ENCODE assay signal across 1 cellular context in the genomic region with DNA sequence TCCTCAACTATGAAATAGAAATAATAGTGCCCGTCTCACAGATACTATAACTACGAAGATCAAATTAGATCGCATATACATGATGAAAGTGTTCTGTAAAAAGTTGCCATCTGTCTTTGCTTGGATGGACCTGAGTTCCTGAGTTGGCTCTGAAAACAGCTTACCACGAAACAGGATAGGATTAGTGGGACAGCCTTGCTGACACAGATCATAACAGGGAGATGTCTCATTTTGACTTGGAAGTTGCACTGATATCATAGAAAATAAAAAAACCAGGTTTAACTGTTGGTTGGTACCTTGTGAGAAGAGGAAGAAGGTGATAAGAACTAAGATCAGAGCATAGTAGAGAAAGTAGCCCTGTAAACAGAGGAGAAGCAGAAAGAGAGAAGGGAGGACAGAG.
TF ChIP-seq lines count a peak whose summit lies in the region.

No MANE protein-coding gene starts in this region.

TF ChIP-seq in liver, 16 proteins besides CTCF, POLR2A, EP300 and RAD21 (continued from another document):
- TF ChIP-seq, protein P1, sequence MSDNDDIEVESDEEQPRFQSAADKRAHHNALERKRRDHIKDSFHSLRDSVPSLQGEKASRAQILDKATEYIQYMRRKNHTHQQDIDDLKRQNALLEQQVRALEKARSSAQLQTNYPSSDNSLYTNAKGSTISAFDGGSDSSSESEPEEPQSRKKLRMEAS (IDR thresholded peaks at IDR 0.05) = no peak
- TF ChIP-seq FOXA2 (IDR thresholded peaks at IDR 0.05) (no peak), HNF4G (IDR thresholded peaks at IDR 0.05) (no peak), EGR1 (IDR thresholded peaks at IDR 0.05; ENCODE audit: low read depth in 2 of 2) (no peak), GABPA (IDR thresholded peaks at IDR 0.05 in 1 of 2, conservative IDR thresholded peaks at IDR 0.05 in 1 of 2) (no peak), SP1 (IDR thresholded peaks at IDR 0.05) (no peak)
- TF ChIP-seq, protein P2, sequence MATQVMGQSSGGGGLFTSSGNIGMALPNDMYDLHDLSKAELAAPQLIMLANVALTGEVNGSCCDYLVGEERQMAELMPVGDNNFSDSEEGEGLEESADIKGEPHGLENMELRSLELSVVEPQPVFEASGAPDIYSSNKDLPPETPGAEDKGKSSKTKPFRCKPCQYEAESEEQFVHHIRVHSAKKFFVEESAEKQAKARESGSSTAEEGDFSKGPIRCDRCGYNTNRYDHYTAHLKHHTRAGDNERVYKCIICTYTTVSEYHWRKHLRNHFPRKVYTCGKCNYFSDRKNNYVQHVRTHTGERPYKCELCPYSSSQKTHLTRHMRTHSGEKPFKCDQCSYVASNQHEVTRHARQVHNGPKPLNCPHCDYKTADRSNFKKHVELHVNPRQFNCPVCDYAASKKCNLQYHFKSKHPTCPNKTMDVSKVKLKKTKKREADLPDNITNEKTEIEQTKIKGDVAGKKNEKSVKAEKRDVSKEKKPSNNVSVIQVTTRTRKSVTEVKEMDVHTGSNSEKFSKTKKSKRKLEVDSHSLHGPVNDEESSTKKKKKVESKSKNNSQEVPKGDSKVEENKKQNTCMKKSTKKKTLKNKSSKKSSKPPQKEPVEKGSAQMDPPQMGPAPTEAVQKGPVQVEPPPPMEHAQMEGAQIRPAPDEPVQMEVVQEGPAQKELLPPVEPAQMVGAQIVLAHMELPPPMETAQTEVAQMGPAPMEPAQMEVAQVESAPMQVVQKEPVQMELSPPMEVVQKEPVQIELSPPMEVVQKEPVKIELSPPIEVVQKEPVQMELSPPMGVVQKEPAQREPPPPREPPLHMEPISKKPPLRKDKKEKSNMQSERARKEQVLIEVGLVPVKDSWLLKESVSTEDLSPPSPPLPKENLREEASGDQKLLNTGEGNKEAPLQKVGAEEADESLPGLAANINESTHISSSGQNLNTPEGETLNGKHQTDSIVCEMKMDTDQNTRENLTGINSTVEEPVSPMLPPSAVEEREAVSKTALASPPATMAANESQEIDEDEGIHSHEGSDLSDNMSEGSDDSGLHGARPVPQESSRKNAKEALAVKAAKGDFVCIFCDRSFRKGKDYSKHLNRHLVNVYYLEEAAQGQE (IDR thresholded peaks at IDR 0.05) = no peak
- TF ChIP-seq, protein P3, sequence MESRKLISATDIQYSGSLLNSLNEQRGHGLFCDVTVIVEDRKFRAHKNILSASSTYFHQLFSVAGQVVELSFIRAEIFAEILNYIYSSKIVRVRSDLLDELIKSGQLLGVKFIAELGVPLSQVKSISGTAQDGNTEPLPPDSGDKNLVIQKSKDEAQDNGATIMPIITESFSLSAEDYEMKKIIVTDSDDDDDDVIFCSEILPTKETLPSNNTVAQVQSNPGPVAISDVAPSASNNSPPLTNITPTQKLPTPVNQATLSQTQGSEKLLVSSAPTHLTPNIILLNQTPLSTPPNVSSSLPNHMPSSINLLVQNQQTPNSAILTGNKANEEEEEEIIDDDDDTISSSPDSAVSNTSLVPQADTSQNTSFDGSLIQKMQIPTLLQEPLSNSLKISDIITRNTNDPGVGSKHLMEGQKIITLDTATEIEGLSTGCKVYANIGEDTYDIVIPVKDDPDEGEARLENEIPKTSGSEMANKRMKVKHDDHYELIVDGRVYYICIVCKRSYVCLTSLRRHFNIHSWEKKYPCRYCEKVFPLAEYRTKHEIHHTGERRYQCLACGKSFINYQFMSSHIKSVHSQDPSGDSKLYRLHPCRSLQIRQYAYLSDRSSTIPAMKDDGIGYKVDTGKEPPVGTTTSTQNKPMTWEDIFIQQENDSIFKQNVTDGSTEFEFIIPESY (IDR thresholded peaks at IDR 0.05) = no peak
